16 cellular contexts compared by ENCODE assay signal in the genomic region with DNA sequence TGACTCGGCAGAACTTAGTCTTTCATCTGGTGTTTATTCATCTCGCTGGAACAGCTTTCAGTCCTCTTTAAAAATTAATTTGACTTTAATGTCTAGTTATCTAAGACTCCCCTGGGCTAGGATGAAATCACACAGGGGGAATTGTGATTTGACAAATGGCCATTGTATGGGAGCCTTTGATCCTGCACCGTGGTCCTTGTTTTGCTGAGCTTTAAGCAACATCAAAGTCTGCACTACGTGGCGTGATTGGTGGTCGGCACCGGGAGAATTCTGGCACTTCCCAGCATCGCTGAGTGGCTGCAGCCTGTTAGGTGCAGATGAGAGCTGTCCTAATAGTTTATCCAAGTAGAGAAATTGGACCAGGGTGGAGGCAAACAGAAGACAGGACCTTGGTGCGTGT.
"Had no signal": no experiment of that assay in that cellular context is flagged by ENCODE, and none has a peak within 500 bp of the region (broad histone marks: within the 10 kb centered on the region; RNA-seq: fewer than 3 reads in every experiment).

No MANE protein-coding gene starts in this region.

- H3K9me3 Mint-ChIP-seq: activated T-helper 17 cell treated with anti-CD3 and anti-CD28 coated beads, Interleukin-2, amount 50 U/mL, for 72 hours; stimulated activated naive CD8-positive, alpha-beta T cell treated with anti-CD3 and anti-CD28 coated beads, Interleukin-15, Interleukin-2, amounts not matched to agents 100 ng/mL and 50 ng/mL, for 24 hours had no signal

- H3K4me1 ChIP-seq: ascending aorta, suprapubic skin had no signal

- H3K4me3 ChIP-seq: ascending aorta, coronary artery, suprapubic skin had no signal

- H3K36me3 ChIP-seq: neutrophil had no signal

- H3K27me3 ChIP-seq: ascending aorta, neutrophil, suprapubic skin had no signal

- ATAC-seq: activated CD4-positive, CD25-positive, alpha-beta regulatory T cell treated with anti-CD3 and anti-CD28 coated beads, Interleukin-2, amount 50 U/mL, for 24 hours; activated T-helper 17 cell treated with anti-CD3 and anti-CD28 coated beads, Interleukin-2, amount 50 U/mL, for 72 hours; left lobe of liver; sciatic nerve had no signal

- H3K4me3 Mint-ChIP-seq: activated T-helper 17 cell treated with anti-CD3 and anti-CD28 coated beads, Interleukin-2, amount 50 U/mL, for 72 hours; stimulated activated naive CD8-positive, alpha-beta T cell treated with anti-CD3 and anti-CD28 coated beads, Interleukin-15, Interleukin-2, amounts not matched to agents 100 ng/mL and 50 ng/mL, for 24 hours had no signal

- H3K27ac ChIP-seq: ascending aorta, coronary artery, neutrophil, suprapubic skin had no signal

- DNase-seq: activated naive CD4-positive, alpha-beta T cell treated with Interleukin-2 at 50 U/mL for 16 hours; activated T-cell treated with anti-CD3 and anti-CD28 coated beads for 4 hours; central memory CD4-positive, alpha-beta T cell; effector memory CD4-positive, alpha-beta T cell; foreskin melanocyte; islet precursor cell; trophoblast cell had no signal

- H3K9me3 ChIP-seq: ascending aorta, neutrophil, suprapubic skin had no signal

- H3K27ac Mint-ChIP-seq: activated T-helper 17 cell treated with anti-CD3 and anti-CD28 coated beads, Interleukin-2, amount 50 U/mL, for 72 hours; stimulated activated naive CD8-positive, alpha-beta T cell treated with anti-CD3 and anti-CD28 coated beads, Interleukin-15, Interleukin-2, amounts not matched to agents 100 ng/mL and 50 ng/mL, for 24 hours had no signal
